ENCODE assay signal across 1 cellular context in the genomic region with DNA sequence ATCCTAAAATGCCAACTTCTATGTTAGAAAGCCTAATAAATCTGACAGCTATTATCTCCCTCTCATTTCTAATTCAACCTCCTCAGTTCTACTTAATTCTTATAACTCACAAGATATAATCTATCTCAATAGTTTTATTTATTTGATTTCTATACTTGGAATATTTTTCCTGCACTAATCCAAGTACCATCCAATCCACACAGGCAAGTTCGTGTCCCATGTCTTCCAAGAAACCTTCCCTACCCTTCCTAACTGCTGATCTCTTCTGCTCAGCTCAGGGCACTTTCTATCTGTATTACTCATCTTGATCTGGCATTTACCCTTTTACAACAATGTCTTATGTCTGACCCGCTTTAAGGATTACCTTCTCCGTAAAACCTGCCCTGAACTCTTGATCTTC.
TF ChIP-seq lines count a peak whose summit lies in the region.

No MANE protein-coding gene starts in this region.

TF ChIP-seq in IMR-90, 13 proteins besides CTCF, POLR2A, EP300 and RAD21:
- TF ChIP-seq RFX5 (IDR thresholded peaks at IDR 0.05; ENCODE audit: low read depth, low read length) (no peak), CEBPB (IDR thresholded peaks at IDR 0.05; ENCODE audit: low read depth, low read length) (no peak), RCOR1 (IDR thresholded peaks at IDR 0.05; ENCODE audit: insufficient replicate concordance, low read length) (no peak), MAFK (IDR thresholded peaks at IDR 0.05; ENCODE audit: low read depth, low read length) (no peak), CHD1 (IDR thresholded peaks at IDR 0.05; ENCODE audit: low read depth, low read length) (no peak), MAZ (IDR thresholded peaks at IDR 0.05; ENCODE audit: borderline replicate concordance, low read depth, low read length) (no peak), BHLHE40 (IDR thresholded peaks at IDR 0.05; ENCODE audit: low read depth, low read length) (no peak), FOS (IDR thresholded peaks at IDR 0.05; ENCODE audit: low read depth, low read length) (no peak), MXI1 (IDR thresholded peaks at IDR 0.05; ENCODE audit: borderline replicate concordance, low read depth, low read length) (no peak), NFE2L2 (IDR thresholded peaks at IDR 0.05; ENCODE audit: low read depth, low read length) (no peak), SMC3 (IDR thresholded peaks at IDR 0.05; ENCODE audit: low read depth, low read length) (no peak)
- TF ChIP-seq, protein P1, sequence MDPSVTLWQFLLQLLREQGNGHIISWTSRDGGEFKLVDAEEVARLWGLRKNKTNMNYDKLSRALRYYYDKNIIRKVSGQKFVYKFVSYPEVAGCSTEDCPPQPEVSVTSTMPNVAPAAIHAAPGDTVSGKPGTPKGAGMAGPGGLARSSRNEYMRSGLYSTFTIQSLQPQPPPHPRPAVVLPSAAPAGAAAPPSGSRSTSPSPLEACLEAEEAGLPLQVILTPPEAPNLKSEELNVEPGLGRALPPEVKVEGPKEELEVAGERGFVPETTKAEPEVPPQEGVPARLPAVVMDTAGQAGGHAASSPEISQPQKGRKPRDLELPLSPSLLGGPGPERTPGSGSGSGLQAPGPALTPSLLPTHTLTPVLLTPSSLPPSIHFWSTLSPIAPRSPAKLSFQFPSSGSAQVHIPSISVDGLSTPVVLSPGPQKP (IDR thresholded peaks at IDR 0.05; ENCODE audit: borderline replicate concordance, low read depth, low read length) = no peak
- TF ChIP-seq, protein P2, sequence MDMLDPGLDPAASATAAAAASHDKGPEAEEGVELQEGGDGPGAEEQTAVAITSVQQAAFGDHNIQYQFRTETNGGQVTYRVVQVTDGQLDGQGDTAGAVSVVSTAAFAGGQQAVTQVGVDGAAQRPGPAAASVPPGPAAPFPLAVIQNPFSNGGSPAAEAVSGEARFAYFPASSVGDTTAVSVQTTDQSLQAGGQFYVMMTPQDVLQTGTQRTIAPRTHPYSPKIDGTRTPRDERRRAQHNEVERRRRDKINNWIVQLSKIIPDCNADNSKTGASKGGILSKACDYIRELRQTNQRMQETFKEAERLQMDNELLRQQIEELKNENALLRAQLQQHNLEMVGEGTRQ (IDR thresholded peaks at IDR 0.05; ENCODE audit: low read depth, low read length) = no peak
